1 cellular context compared by ENCODE assay signal in genomic region chr1:39901486-39902120, GRCh38.
TF ChIP-seq lines count a peak whose summit lies in the region.

TSS of gene MYCL (minus strand) at chr1:39901917. CDS start at chr1:39901434, 483 bp downstream.

TF ChIP-seq in K562, 482 proteins besides CTCF, POLR2A, EP300 and RAD21 (continued from another document and continues in another):
- 0 out of 2 replicates have a peak, but pooled peaks have one; percentile 79 for TF ChIP-seq RREB1 (CRISPR knock-in tag; IDR thresholded peaks at IDR 0.05)
- peak; percentile 84; the same call in 1 of the 2 replicates for TF ChIP-seq IFI16 (CRISPR knock-in tag; IDR thresholded peaks at IDR 0.05)
- TF ChIP-seq ESRRA (IDR thresholded peaks at IDR 0.05; ENCODE audit: borderline replicate concordance, low read depth): no peak
- TF ChIP-seq MED1 (CRISPR knock-in tag; IDR thresholded peaks at IDR 0.05; ENCODE audit: borderline replicate concordance): no peak
- TF ChIP-seq ZSCAN29 (IDR thresholded peaks at IDR 0.05): no peak
- peak; percentile 87 for TF ChIP-seq THAP7 (CRISPR knock-in tag; IDR thresholded peaks at IDR 0.05)
- TF ChIP-seq SFPQ (IDR thresholded peaks at IDR 0.05; ENCODE audit: low read depth, low read length): no peak
- no peak for TF ChIP-seq SREBF2 (CRISPR knock-in tag; IDR thresholded peaks at IDR 0.05)
- peak; percentile 79 for TF ChIP-seq HMGN3 (IDR thresholded peaks at IDR 0.05; ENCODE audit: borderline replicate concordance, extremely low read depth, insufficient read length, low read depth, low read length)
- peak; percentile 98 for TF ChIP-seq ZNF583 (CRISPR knock-in tag; IDR thresholded peaks at IDR 0.05)
- TF ChIP-seq E4F1 (CRISPR knock-in tag; IDR thresholded peaks at IDR 0.05; ENCODE audit: borderline replicate concordance): peak; percentile 48; the same call in 1 of the 2 replicates
- TF ChIP-seq FOXJ2 (tag; IDR thresholded peaks at IDR 0.05): peak; percentile 78; the same call in 1 of the 2 replicates
- TF ChIP-seq THAP12 (CRISPR knock-in tag; IDR thresholded peaks at IDR 0.05): peak; percentile 92
- TF ChIP-seq ZNF239 (CRISPR knock-in tag; IDR thresholded peaks at IDR 0.05): peak; percentile 57
- no peak for TF ChIP-seq CTBP1 (IDR thresholded peaks at IDR 0.05; ENCODE audit: borderline replicate concordance)
- no peak for TF ChIP-seq JUND (IDR thresholded peaks at IDR 0.05; ENCODE audit: borderline replicate concordance, low read depth, low read length)
- no peak for TF ChIP-seq JUND (tag; IDR thresholded peaks at IDR 0.05; ENCODE audit: borderline replicate concordance, low read depth, low read length)
- peak; percentile 83; the same call in 1 of the 2 replicates for TF ChIP-seq CREB3 (tag; conservative IDR thresholded peaks at IDR 0.05; ENCODE audit: low read depth)
- TF ChIP-seq ZNF740 (CRISPR knock-in tag; IDR thresholded peaks at IDR 0.05): peak; percentile 98
- peak; percentile 67 to 96; a peak in 3 of 4 replicates for TF ChIP-seq ZNF740 (tag; IDR thresholded peaks at IDR 0.05)
- TF ChIP-seq PRMT5 (CRISPR knock-in tag; IDR thresholded peaks at IDR 0.05): no peak
- no peak for TF ChIP-seq SOX6 (IDR thresholded peaks at IDR 0.05)
- TF ChIP-seq ZNF444 (CRISPR knock-in tag; IDR thresholded peaks at IDR 0.05): 0 out of 2 replicates have a peak, but pooled peaks have one; percentile 38
- peak; percentile 95 for TF ChIP-seq BACH1 (tag; IDR thresholded peaks at IDR 0.05)
- TF ChIP-seq SMAD4 (CRISPR knock-in tag; conservative IDR thresholded peaks at IDR 0.05): peak; percentile 97
- peak; percentile 91 for TF ChIP-seq MECOM (CRISPR knock-in tag; IDR thresholded peaks at IDR 0.05)
- TF ChIP-seq BRD9 (IDR thresholded peaks at IDR 0.05; ENCODE audit: low read depth, partially characterized antibody): no peak
- peak; percentile 83; the same call in 1 of the 2 replicates for TF ChIP-seq ZNF140 (CRISPR knock-in tag; IDR thresholded peaks at IDR 0.05)
- TF ChIP-seq TBP (optimal IDR thresholded peaks at IDR 0.05; ENCODE audit: low read depth, low read length): peak; percentile 55
- TF ChIP-seq NR2F6 (CRISPR knock-in tag; IDR thresholded peaks at IDR 0.05): peak; percentile 65; the same call in 1 of the 2 replicates
- TF ChIP-seq CREM (IDR thresholded peaks at IDR 0.05; ENCODE audit: low read depth): peak; percentile 20; the same call in 1 of the 2 replicates
